In genomic region chr1:46128336-46128735, GRCh38 we compare ENCODE assay signal across 22 cellular contexts. TPM values are rescaled to one million over a fixed set of nuclear protein-coding genes. Genes with fewer than 3 reads are reported as not detected.
DNase-seq lines count a peak whose midpoint lies in the region; ATAC-seq, FAIRE-seq and TF ChIP-seq lines count a peak whose summit lies in the region.
"Had no signal": no experiment of that assay in that cellular context is flagged by ENCODE, and none has a peak within 500 bp of the region (broad histone marks: within the 10 kb centered on the region; RNA-seq: fewer than 3 reads in every experiment).

No MANE protein-coding gene starts in this region.

- no peak overlapping the region for H3K27ac ChIP-seq in left ventricle myocardium inferior (replicated peaks)
- no peak overlapping the region for H3K27ac ChIP-seq in astrocyte (ENCODE audit: low read depth, low read length)
- no peak overlapping the region for H3K27ac ChIP-seq in suprapubic skin
- no peak overlapping the region for H3K27ac ChIP-seq in body of pancreas
- no peak overlapping the region for H3K27ac ChIP-seq in vagina
- H3K27ac ChIP-seq: uterus had no signal

- H3K27me3 ChIP-seq in left ventricle myocardium inferior (ENCODE audit: low read depth) = peaks cover 16% of the 10 kb centered on the region
- no peaks in the 10 kb centered on the region for H3K27me3 ChIP-seq in astrocyte (ENCODE audit: insufficient read depth, low read length)
- H3K27me3 ChIP-seq in suprapubic skin = peaks cover 39% of the 10 kb centered on the region
- peaks cover 0 to 10% of the 10 kb centered on the region in 2 donors for H3K27me3 ChIP-seq in body of pancreas
- H3K27me3 ChIP-seq in vagina = no peaks in the 10 kb centered on the region
- H3K27me3 ChIP-seq: uterus had no signal

- H3K36me3 ChIP-seq in left ventricle myocardium inferior (no peaks in the 10 kb centered on the region), astrocyte (ENCODE audit: insufficient read depth, low read length) (no peaks in the 10 kb centered on the region), suprapubic skin (no peaks in the 10 kb centered on the region), body of pancreas (replicated peaks in 1 of 2; ENCODE audit: insufficient read depth in 1 of 2, low read depth in 2 of 2) (no peaks in the 10 kb centered on the region), vagina (no peaks in the 10 kb centered on the region)
- H3K36me3 ChIP-seq: uterus had no signal

- H3K4me3 Mint-ChIP-seq in astrocyte (ENCODE audit: unreplicated experiment) = peak overlapping the region; percentile 96
- H3K4me3 Mint-ChIP-seq in glutamatergic neuron (ENCODE audit: unreplicated experiment) = peak overlapping the region; percentile 95
- H3K4me3 Mint-ChIP-seq in stimulated activated naive B cell treated with anti-CD40 and anti-IgM and Interleukin-4, amounts not matched to agents 10 μg/mL and 1 μg/mL and 100 μg/mL, for 72 hours = no peak overlapping the region
- H3K4me3 Mint-ChIP-seq: activated T-helper 17 cell treated with anti-CD3 and anti-CD28 coated beads, Interleukin-2, amount 50 U/mL, for 72 hours; natural killer cell treated with Interleukin-12 subunit alpha and Interleukin-12 subunit beta and Interleukin-15 and Interleukin-18, amount 100 ng/mL, for 72 hours; T-helper 1 cell treated with Interleukin-12 subunit alpha and Interleukin-12 subunit beta and Interleukin-4 antibody, amounts not matched to agents 30 μg/mL and 1 μg/mL, for 36 hours had no signal

- no peaks in the 10 kb centered on the region for H3K9me3 ChIP-seq in left ventricle myocardium inferior (replicated peaks)
- no peaks in the 10 kb centered on the region for H3K9me3 ChIP-seq in astrocyte (ENCODE audit: insufficient read depth, low read depth, low read length)
- no peaks in the 10 kb centered on the region for H3K9me3 ChIP-seq in suprapubic skin
- H3K9me3 ChIP-seq in body of pancreas = no peaks in the 10 kb centered on the region
- no peaks in the 10 kb centered on the region for H3K9me3 ChIP-seq in vagina
- H3K9me3 ChIP-seq: uterus had no signal

- TF ChIP-seq EP300 in suprapubic skin (IDR thresholded peaks at IDR 0.05) = no peak

- H3K36me3 Mint-ChIP-seq in astrocyte (ENCODE audit: low read depth, unreplicated experiment) = peaks cover 5% of the 10 kb centered on the region
- H3K36me3 Mint-ChIP-seq in glutamatergic neuron (ENCODE audit: unreplicated experiment) = no peaks in the 10 kb centered on the region
- no peaks in the 10 kb centered on the region for H3K36me3 Mint-ChIP-seq in stimulated activated naive B cell treated with anti-CD40 and anti-IgM and Interleukin-4, amounts not matched to agents 10 μg/mL and 1 μg/mL and 100 μg/mL, for 72 hours
- H3K36me3 Mint-ChIP-seq: CD4-positive, CD25-positive, alpha-beta regulatory T cell; natural killer cell treated with Interleukin-12 subunit alpha and Interleukin-12 subunit beta and Interleukin-15 and Interleukin-18, amount 100 ng/mL, for 72 hours had no signal

- H3K4me1 Mint-ChIP-seq in astrocyte (ENCODE audit: low read depth, unreplicated experiment) (peaks cover 6% of the 10 kb centered on the region), glutamatergic neuron (ENCODE audit: low read depth, unreplicated experiment) (peaks cover 3% of the 10 kb centered on the region)
- peaks cover 8 to 22% of the 10 kb centered on the region in 2 donors for H3K4me1 Mint-ChIP-seq in stimulated activated naive B cell treated with anti-CD40 and anti-IgM and Interleukin-4, amounts not matched to agents 10 μg/mL and 1 μg/mL and 100 μg/mL, for 72 hours

- H2AFZ ChIP-seq in astrocyte (ENCODE audit: low read depth, low read length) = no peak overlapping the region

- H3K4me3 ChIP-seq in left ventricle myocardium inferior (peak overlapping the region; percentile 84), astrocyte (ENCODE audit: insufficient read depth, low read depth, low read length) (no peak overlapping the region), suprapubic skin (peak overlapping the region; percentile 79), body of pancreas (no peak overlapping the region), vagina (no peak overlapping the region)
- H3K4me3 ChIP-seq: uterus had no signal

- 89% methylated on average over 3 of the region's 3 CpGs for WGBS in suprapubic skin
- 81% methylated on average over 3 of the region's 3 CpGs for WGBS in body of pancreas, 2 donors

- no peak for DNase-seq in left ventricle myocardium inferior
- no peak for DNase-seq in Right ventricle myocardium superior
- DNase-seq in astrocyte (ENCODE audit: low read depth) = no peak
- no peak for DNase-seq in glutamatergic neuron
- no peak for DNase-seq in suprapubic skin (ENCODE audit: low spot score in 2 of 2)
- no peak for DNase-seq in stimulated activated naive B cell treated with anti-CD40 and anti-IgM and Interleukin-4, amounts not matched to agents 10 μg/mL and 1 μg/mL and 100 μg/mL, for 72 hours
- DNase-seq in body of pancreas = no peak
- no peak for DNase-seq in vagina (ENCODE audit: extremely low spot score in 2 of 2)
- DNase-seq: activated CD4-positive, CD25-positive, alpha-beta regulatory T cell; CD4-positive, CD25-positive, alpha-beta regulatory T cell; cerebellar nuclear complex; DMS153; H7; Kasumi-1; mesenchymal stem cell; NCI-H1436 treated with DMSO at 0.1 percent for 48 hours; NCI-H2227 treated with DMSO at 0.1 percent for 48 hours; SHP77; uterus had no signal

- no peak overlapping the region for H3K9ac ChIP-seq in astrocyte (ENCODE audit: low read length)

- H3K4me2 ChIP-seq in astrocyte (ENCODE audit: low read length) = no peak overlapping the region

- TF ChIP-seq POLR2A in suprapubic skin (IDR thresholded peaks at IDR 0.05) = no peak
- no peak for TF ChIP-seq POLR2A in body of pancreas (IDR thresholded peaks at IDR 0.05)
- TF ChIP-seq POLR2A in vagina (IDR thresholded peaks at IDR 0.05) = no peak

- H4K20me1 ChIP-seq in astrocyte (ENCODE audit: insufficient read depth, low read length) = peaks cover 38% of the 10 kb centered on the region

- peaks cover 77% of the 10 kb centered on the region for H3K79me2 ChIP-seq in astrocyte (ENCODE audit: insufficient read depth, low read length)

- no peak for FAIRE-seq in astrocyte (lab: Jason Lieb, UNC)

- TF ChIP-seq CTCF in left ventricle myocardium inferior (IDR thresholded peaks at IDR 0.05; ENCODE audit: borderline replicate concordance) = no peak
- no peak for TF ChIP-seq CTCF in astrocyte (IDR thresholded peaks at IDR 0.05; ENCODE audit: insufficient read depth, low read depth, low read length)
- TF ChIP-seq CTCF in glutamatergic neuron (IDR thresholded peaks at IDR 0.05; ENCODE audit: partially characterized antibody, unreplicated experiment) = no peak
- TF ChIP-seq CTCF in suprapubic skin (IDR thresholded peaks at IDR 0.05) = no peak
- TF ChIP-seq CTCF in body of pancreas (IDR thresholded peaks at IDR 0.05) = no peak
- TF ChIP-seq CTCF in vagina (IDR thresholded peaks at IDR 0.05) = no peak

- H3K27me3 Mint-ChIP-seq in astrocyte (ENCODE audit: low read depth, unreplicated experiment) = no peaks in the 10 kb centered on the region
- peaks cover 12% of the 10 kb centered on the region for H3K27me3 Mint-ChIP-seq in glutamatergic neuron (ENCODE audit: unreplicated experiment)
- peaks cover 15 to 16% of the 10 kb centered on the region in 2 donors for H3K27me3 Mint-ChIP-seq in stimulated activated naive B cell treated with anti-CD40 and anti-IgM and Interleukin-4, amounts not matched to agents 10 μg/mL and 1 μg/mL and 100 μg/mL, for 72 hours

- intact Hi-C loops in left ventricle myocardium inferior (cut with micrococcal nuclease) (loop anchor here (10.0 kb wide), 1 partner anchor 54 kb away; no protein-coding TSS in a partner anchor), Right ventricle myocardium superior (cut with DNase I) (loop anchor here (10.0 kb wide), 1 partner anchor 84 kb away; no protein-coding TSS in a partner anchor), body of pancreas (cut with DNase I) (no loop called here), vagina (cut with DNase I) (no loop called here)

- H3K4me1 ChIP-seq in left ventricle myocardium inferior (peaks cover 71% of the 10 kb centered on the region), astrocyte (ENCODE audit: insufficient read depth, low read length) (peaks cover 3% of the 10 kb centered on the region), suprapubic skin (peaks cover 22% of the 10 kb centered on the region), body of pancreas (peaks cover 5% of the 10 kb centered on the region), vagina (peaks cover 14% of the 10 kb centered on the region)
- H3K4me1 ChIP-seq: uterus had no signal

- no peaks in the 10 kb centered on the region for H3K9me3 Mint-ChIP-seq in astrocyte (ENCODE audit: unreplicated experiment)
- peaks cover 21% of the 10 kb centered on the region for H3K9me3 Mint-ChIP-seq in glutamatergic neuron (ENCODE audit: unreplicated experiment)
- no peaks in the 10 kb centered on the region for H3K9me3 Mint-ChIP-seq in stimulated activated naive B cell treated with anti-CD40 and anti-IgM and Interleukin-4, amounts not matched to agents 10 μg/mL and 1 μg/mL and 100 μg/mL, for 72 hours
- H3K9me3 Mint-ChIP-seq: activated T-helper 17 cell treated with anti-CD3 and anti-CD28 coated beads, Interleukin-2, amount 50 U/mL, for 72 hours; natural killer cell treated with Interleukin-12 subunit alpha and Interleukin-12 subunit beta and Interleukin-15 and Interleukin-18, amount 100 ng/mL, for 72 hours; T-helper 1 cell treated with Interleukin-12 subunit alpha and Interleukin-12 subunit beta and Interleukin-4 antibody, amounts not matched to agents 30 μg/mL and 1 μg/mL, for 36 hours had no signal

- no peak for ATAC-seq in Right ventricle myocardium superior (ENCODE audit: poor library complexity)
- ATAC-seq in stimulated activated naive B cell treated with anti-CD40 and anti-IgM and Interleukin-4, amounts not matched to agents 10 μg/mL and 1 μg/mL and 100 μg/mL, for 72 hours (replicated peaks) = no peak
- no peak for ATAC-seq in body of pancreas
- ATAC-seq: activated T-helper 17 cell treated with anti-CD3 and anti-CD28 coated beads, Interleukin-2, amount 50 U/mL, for 72 hours; natural killer cell treated with Interleukin-12 subunit alpha and Interleukin-12 subunit beta and Interleukin-15 and Interleukin-18, amount 100 ng/mL, for 72 hours had no signal

- H3K27ac Mint-ChIP-seq in astrocyte (ENCODE audit: unreplicated experiment) (no peak overlapping the region), glutamatergic neuron (ENCODE audit: unreplicated experiment) (no peak overlapping the region)
- no peak overlapping the region for H3K27ac Mint-ChIP-seq in stimulated activated naive B cell treated with anti-CD40 and anti-IgM and Interleukin-4, amounts not matched to agents 10 μg/mL and 1 μg/mL and 100 μg/mL, for 72 hours
- H3K27ac Mint-ChIP-seq: activated T-helper 17 cell treated with anti-CD3 and anti-CD28 coated beads, Interleukin-2, amount 50 U/mL, for 72 hours; CD4-positive, CD25-positive, alpha-beta regulatory T cell; natural killer cell treated with Interleukin-12 subunit alpha and Interleukin-12 subunit beta and Interleukin-15 and Interleukin-18, amount 100 ng/mL, for 72 hours; T-helper 1 cell treated with Interleukin-12 subunit alpha and Interleukin-12 subunit beta and Interleukin-4 antibody, amounts not matched to agents 30 μg/mL and 1 μg/mL, for 36 hours had no signal

RNA-seq across cellular contexts. Expression of gene PIK3R3, which starts 4.1 kb away (rescaled TPM):
- total RNA-seq in left ventricle myocardium inferior (32.7 TPM), Right ventricle myocardium superior (26.9 TPM), astrocyte (55.5 and 68.4 TPM in 2 replicates), glutamatergic neuron (ENCODE audit: unreplicated experiment) (156 TPM), suprapubic skin (10 to 100 TPM in 2 of 4 donors, 1 to 10 TPM in 2; 6.1 to 16.5 (median 11.2) TPM), body of pancreas (10 to 100 TPM in 1 of 2 donors, 1 to 10 TPM in 1; 6.2 to 12.9 TPM), vagina (27.0 TPM)

RNA-seq across cellular contexts. Expression of gene TSPAN1, which starts 46.6 kb away (rescaled TPM):
- total RNA-seq in left ventricle myocardium inferior (1.4 TPM), Right ventricle myocardium superior (0.75 TPM), astrocyte (1.7 and 2.2 TPM in 2 replicates), glutamatergic neuron (ENCODE audit: unreplicated experiment) (2.3 TPM), suprapubic skin (1 to 10 TPM; 2.1 to 7.8 (median 3.3) TPM), body of pancreas (1 to 10 TPM in 1 of 2 donors, under 1 TPM in 1; 0.66 to 5.2 TPM), vagina (3.9 TPM)
- total RNA-seq: activated T-helper 17 cell treated with anti-CD3 and anti-CD28 coated beads, Interleukin-2, amount 50 U/mL, for 72 hours; CD4-positive, CD25-positive, alpha-beta regulatory T cell; H7; natural killer cell treated with Interleukin-12 subunit alpha and Interleukin-12 subunit beta and Interleukin-15 and Interleukin-18, amount 100 ng/mL, for 72 hours had no signal

RNA-seq across cellular contexts. Expression of gene P3R3URF, which starts 48.0 kb away (rescaled TPM):
- total RNA-seq in left ventricle myocardium inferior (not detected), Right ventricle myocardium superior (not detected), astrocyte (not detected in 2 replicates), glutamatergic neuron (ENCODE audit: unreplicated experiment) (not detected), suprapubic skin (not detected), body of pancreas (not detected), vagina (not detected)
- total RNA-seq: activated T-helper 17 cell treated with anti-CD3 and anti-CD28 coated beads, Interleukin-2, amount 50 U/mL, for 72 hours; CD4-positive, CD25-positive, alpha-beta regulatory T cell; H7; natural killer cell treated with Interleukin-12 subunit alpha and Interleukin-12 subunit beta and Interleukin-15 and Interleukin-18, amount 100 ng/mL, for 72 hours; uterus had no signal

Comparison
In these comparisons a context has a peak if more than half of its experiments do, and no peak if none do; other contexts are left out.
1. H3K4me3 ChIP-seq: peak in left ventricle myocardium inferior (single experiment) and suprapubic skin (single experiment); none in astrocyte (single experiment), body of pancreas (0 of 2) and vagina (0 of 2).
2. H3K4me3 Mint-ChIP-seq: peak in astrocyte (single experiment) and glutamatergic neuron (single experiment); none in stimulated activated naive B cell treated with anti-CD40 and anti-IgM and Interleukin-4, amounts not matched to agents 10 μg/mL and 1 μg/mL and 100 μg/mL, for 72 hours (0 of 2).
3. intact Hi-C loops: an anchor here in left ventricle myocardium inferior (10.0 kb wide) and Right ventricle myocardium superior (10.0 kb wide); none called in body of pancreas and vagina.